Comparison of ENCODE assay signal across 8 cellular contexts in genomic region chr16:89860747-89861304, GRCh38. TPM values are rescaled to one million over a fixed set of nuclear protein-coding genes. Genes with fewer than 3 reads are reported as not detected.
DNase-seq lines count a peak whose midpoint lies in the region; ATAC-seq and TF ChIP-seq lines count a peak whose summit lies in the region.

No MANE protein-coding gene starts in this region.

- no peak overlapping the region for H3K4me3 ChIP-seq in left ventricle myocardium inferior
- no peak overlapping the region for H3K4me3 ChIP-seq in spleen

- H3K27me3 ChIP-seq in left ventricle myocardium inferior (ENCODE audit: low read depth) (no peaks in the 10 kb centered on the region), spleen (replicated peaks in 1 of 7) (peaks cover 0 to 16% (median 0%) of the 10 kb centered on the region in 7 donors)

- H3K9me3 ChIP-seq in left ventricle myocardium inferior (replicated peaks) (no peaks in the 10 kb centered on the region), spleen (no peaks in the 10 kb centered on the region)

- DNase-seq in DMS153 (lab: John Stamatoyannopoulos, UW) (peak; percentile 28), HT1080 (ENCODE audit: low read depth) (peak; percentile 43), SW480 (ENCODE audit: low spot score) (peak; percentile 52), left ventricle myocardium inferior (peak; percentile 50), spleen (peak; percentile 94), NCI-H1048 (lab: John Stamatoyannopoulos, UW) (no peak)
- peak; percentile 76 to 91 for DNase-seq in activated naive CD4-positive, alpha-beta T cell treated with anti-CD3 and anti-CD28 coated beads, Interleukin-2, amount 50 U/mL, for 72 hours (ENCODE audit: low spot score in 2 of 2)

- intact Hi-C loops in left ventricle myocardium inferior (cut with micrococcal nuclease): no loop called here
- intact Hi-C loops in spleen (cut with DNase I; ENCODE audit: low total_unique reads): loop anchor here (5.0 kb wide), 1 partner anchor 154 kb away; no protein-coding TSS in a partner anchor

- peak; percentile 99 for TF ChIP-seq CTCF in left ventricle myocardium inferior (IDR thresholded peaks at IDR 0.05; ENCODE audit: borderline replicate concordance)
- TF ChIP-seq CTCF in spleen (IDR thresholded peaks at IDR 0.05 in 8 of 11, conservative IDR thresholded peaks at IDR 0.05 in 3 of 11): peak; percentile 95 to 98 (median 97)

- no peak overlapping the region for H3K27ac ChIP-seq in left ventricle myocardium inferior (replicated peaks)
- H3K27ac ChIP-seq in spleen: no peak overlapping the region

- peak; percentile 71 to 89 for ATAC-seq in activated naive CD4-positive, alpha-beta T cell treated with anti-CD3 and anti-CD28 coated beads, Interleukin-2, amount 50 U/mL, for 72 hours
- ATAC-seq in HG03280 (IDR thresholded peaks at IDR 0.05; ENCODE audit: unreplicated experiment): no peak

- H3K9me3 Mint-ChIP-seq in activated naive CD4-positive, alpha-beta T cell treated with anti-CD3 and anti-CD28 coated beads, Interleukin-2, amount 50 U/mL, for 72 hours: no peaks in the 10 kb centered on the region

- H3K36me3 ChIP-seq in left ventricle myocardium inferior: no peaks in the 10 kb centered on the region
- H3K36me3 ChIP-seq in spleen: no peaks in the 10 kb centered on the region

- no peak overlapping the region for H3K27ac Mint-ChIP-seq in activated naive CD4-positive, alpha-beta T cell treated with anti-CD3 and anti-CD28 coated beads, Interleukin-2, amount 50 U/mL, for 72 hours

- TF ChIP-seq POLR2A in spleen (IDR thresholded peaks at IDR 0.05): no peak

- H3K4me1 ChIP-seq in left ventricle myocardium inferior (peaks cover 24% of the 10 kb centered on the region), spleen (peaks cover 13 to 42% (median 34%) of the 10 kb centered on the region in 6 donors)

- H3K36me3 Mint-ChIP-seq in activated naive CD4-positive, alpha-beta T cell treated with anti-CD3 and anti-CD28 coated beads, Interleukin-2, amount 50 U/mL, for 72 hours: no peaks in the 10 kb centered on the region

- WGBS in spleen, 5 donors: 14 to 49% (median 22%) methylated on average over 13 to 28 of the region's 28 CpGs

RNA-seq across cellular contexts. Expression of gene TCF25, which starts 12.6 kb away (rescaled TPM):
- total RNA-seq in HT1080 (2014; rRNA removed; shearing (Covaris generic)): 106 and 117 TPM in 2 replicates
- 67.6 and 71.5 TPM in 2 replicates for polyA plus RNA-seq in HT1080 (2015; cell fraction: cytosol; rRNA removed)
- 201 and 306 TPM in 2 replicates for polyA plus RNA-seq in HT1080 (2015; cell fraction: nucleus; rRNA removed)
- 100 to 1,000 TPM; 167 to 235 TPM for total RNA-seq in activated naive CD4-positive, alpha-beta T cell treated with anti-CD3 and anti-CD28 coated beads, Interleukin-2, amount 50 U/mL, for 72 hours
- total RNA-seq in left ventricle myocardium inferior (82.6 TPM), spleen (100 to 1,000 TPM; 145 to 305 (median 233) TPM)
- 100 to 1,000 TPM; 113 to 412 (median 334) TPM for polyA plus RNA-seq in spleen

RNA-seq across cellular contexts. Expression of gene SPIRE2, which starts 32.6 kb away (rescaled TPM):
- total RNA-seq in HT1080 (2014; rRNA removed; shearing (Covaris generic)): 1.0 and 2.1 TPM in 2 replicates
- 2.1 and 2.8 TPM in 2 replicates for polyA plus RNA-seq in HT1080 (2015; cell fraction: cytosol; rRNA removed)
- 3.4 and 5.6 TPM in 2 replicates for polyA plus RNA-seq in HT1080 (2015; cell fraction: nucleus; rRNA removed)
- total RNA-seq in activated naive CD4-positive, alpha-beta T cell treated with anti-CD3 and anti-CD28 coated beads, Interleukin-2, amount 50 U/mL, for 72 hours: 1 to 10 TPM; 1.9 to 2.6 TPM
- total RNA-seq in left ventricle myocardium inferior: 1.2 TPM
- total RNA-seq in spleen: 1 to 10 TPM; 1.2 to 3.2 (median 2.8) TPM
- polyA plus RNA-seq in spleen: 1 to 10 TPM in 1 of 3 donors, under 1 TPM in 2; 0.80 to 1.3 (median 0.98) TPM

RNA-seq across cellular contexts. Expression of gene FANCA, which starts 44.4 kb away (rescaled TPM):
- 45.4 and 60.1 TPM in 2 replicates for total RNA-seq in HT1080 (2014; rRNA removed; shearing (Covaris generic))
- polyA plus RNA-seq in HT1080 (2015; cell fraction: cytosol; rRNA removed): 22.2 and 25.6 TPM in 2 replicates
- polyA plus RNA-seq in HT1080 (2015; cell fraction: nucleus; rRNA removed): 154 and 163 TPM in 2 replicates
- total RNA-seq in activated naive CD4-positive, alpha-beta T cell treated with anti-CD3 and anti-CD28 coated beads, Interleukin-2, amount 50 U/mL, for 72 hours: 100 to 1,000 TPM; 123 to 194 TPM
- total RNA-seq in left ventricle myocardium inferior (2.4 TPM), spleen (10 to 100 TPM; 15.7 to 28.9 (median 18.0) TPM)
- 10 to 100 TPM; 11.5 to 15.3 (median 14.5) TPM for polyA plus RNA-seq in spleen

RNA-seq across cellular contexts. Expression of gene MC1R, which starts 57.8 kb away (rescaled TPM):
- 2.5 and 3.5 TPM in 2 replicates for total RNA-seq in HT1080 (2014; rRNA removed; shearing (Covaris generic))
- polyA plus RNA-seq in HT1080 (2015; cell fraction: cytosol; rRNA removed): 1.8 and 2.1 TPM in 2 replicates
- polyA plus RNA-seq in HT1080 (2015; cell fraction: nucleus; rRNA removed): 13.3 and 16.5 TPM in 2 replicates
- 1 to 10 TPM; 4.6 to 5.1 TPM for total RNA-seq in activated naive CD4-positive, alpha-beta T cell treated with anti-CD3 and anti-CD28 coated beads, Interleukin-2, amount 50 U/mL, for 72 hours
- 1.2 TPM for total RNA-seq in left ventricle myocardium inferior
- 10 to 100 TPM in 1 of 7 donors, 1 to 10 TPM in 6; 3.0 to 12.5 (median 7.8) TPM for total RNA-seq in spleen
- 1 to 10 TPM; 2.4 to 3.2 (median 2.6) TPM for polyA plus RNA-seq in spleen
